12 cellular contexts compared by ENCODE assay signal in the genomic region with DNA sequence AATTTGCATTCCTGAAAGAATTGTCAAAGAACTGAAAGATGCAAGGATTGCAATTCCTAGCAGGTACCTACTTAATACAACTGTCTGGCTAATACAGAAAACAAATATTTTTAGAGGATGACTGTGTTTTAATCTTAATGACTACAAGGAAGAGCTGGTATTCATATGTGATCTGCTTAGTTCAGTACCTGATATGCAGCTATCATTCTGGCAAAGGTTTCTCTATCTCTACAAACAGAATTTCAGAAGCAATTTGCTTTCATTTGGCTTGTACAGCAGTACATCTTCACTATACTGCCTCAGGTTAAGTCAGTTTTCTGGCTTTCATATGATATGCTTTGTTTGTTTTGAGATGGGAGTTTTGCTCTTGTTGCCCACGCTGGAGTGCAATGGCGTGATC. TPM values are rescaled to one million over a fixed set of nuclear protein-coding genes. Genes with fewer than 3 reads are reported as not detected.
DNase-seq lines count a peak whose midpoint lies in the region; ATAC-seq and TF ChIP-seq lines count a peak whose summit lies in the region.
"Had no signal": no experiment of that assay in that cellular context is flagged by ENCODE, and none has a peak within 500 bp of the region (broad histone marks: within the 10 kb centered on the region; RNA-seq: fewer than 3 reads in every experiment).

No MANE protein-coding gene starts in this region.

- intact Hi-C loops in activated T-helper 2 cell treated with anti-CD3 and anti-CD28 coated beads, Interferon-gamma antibody, Interleukin-2, Interleukin-4, amounts not matched to agents 10 μg/mL and 5 μg/mL and 100 μg/mL, durations not matched to agents 14 hours and 24 hours and 36 hours (cut with micrococcal nuclease) = loop anchor here (1.0 to 10.0 kb wide), 6 partner anchors 21 to 639 kb away; no protein-coding TSS in a partner anchor

- no peak for DNase-seq in activated CD4-positive, CD25-positive, alpha-beta regulatory T cell (lab: John Stamatoyannopoulos, UW)
- DNase-seq in activated T-helper 2 cell treated with anti-CD3 and anti-CD28 coated beads, Interferon-gamma antibody, Interleukin-2, Interleukin-4, amounts not matched to agents 10 μg/mL and 5 μg/mL and 100 μg/mL, durations not matched to agents 14 hours and 24 hours and 36 hours (ENCODE audit: low spot score) = no peak
- no peak for DNase-seq in natural killer cell treated with Interleukin-12 subunit alpha and Interleukin-12 subunit beta and Interleukin-15 and Interleukin-18, amount 100 ng/mL, for 72 hours (ENCODE audit: low spot score)
- no peak for DNase-seq in KG1 (lab: John Stamatoyannopoulos, UW)
- DNase-seq in mesendoderm = no peak
- DNase-seq: activated CD8-positive, alpha-beta memory T cell treated with anti-CD3 and anti-CD28 coated beads, Interleukin-2, amount 50 U/mL, for 4 hours; DMS 273 treated with DMSO at 0.1 percent for 48 hours; pancreas; transverse colon had no signal

- no peak overlapping the region for H3K4ac ChIP-seq in mesendoderm (ENCODE audit: low read depth, low read length)

- no peak overlapping the region for H3K18ac ChIP-seq in mesendoderm (ENCODE audit: low read length)

- H2BK5ac ChIP-seq in mesendoderm (ENCODE audit: low read length) = no peak overlapping the region

- H3K27me3 Mint-ChIP-seq in activated T-helper 2 cell treated with anti-CD3 and anti-CD28 coated beads, Interferon-gamma antibody, Interleukin-2, Interleukin-4, amounts not matched to agents 10 μg/mL and 5 μg/mL and 100 μg/mL, durations not matched to agents 14 hours and 24 hours and 36 hours (ENCODE audit: low read depth) = no peaks in the 10 kb centered on the region
- no peaks in the 10 kb centered on the region for H3K27me3 Mint-ChIP-seq in natural killer cell treated with Interleukin-12 subunit alpha and Interleukin-12 subunit beta and Interleukin-15 and Interleukin-18, amount 100 ng/mL, for 72 hours

- no peak overlapping the region for H3K23ac ChIP-seq in mesendoderm (ENCODE audit: low read length)

- H3K4me1 ChIP-seq in Loucy (ENCODE audit: insufficient read depth, low read length, poor library complexity, severe bottlenecking) (peaks cover 66% of the 10 kb centered on the region), mesendoderm (ENCODE audit: control insufficient read depth, low read depth, low read length) (peaks cover 2% of the 10 kb centered on the region)

- peak overlapping the region; percentile 61 for H3K4me3 Mint-ChIP-seq in activated T-helper 2 cell treated with anti-CD3 and anti-CD28 coated beads, Interferon-gamma antibody, Interleukin-2, Interleukin-4, amounts not matched to agents 10 μg/mL and 5 μg/mL and 100 μg/mL, durations not matched to agents 14 hours and 24 hours and 36 hours (ENCODE audit: low read depth)
- peak overlapping the region; percentile 83 for H3K4me3 Mint-ChIP-seq in natural killer cell treated with Interleukin-12 subunit alpha and Interleukin-12 subunit beta and Interleukin-15 and Interleukin-18, amount 100 ng/mL, for 72 hours

- H3K27me3 ChIP-seq in Loucy (ENCODE audit: insufficient read depth, low read length, poor library complexity, severe bottlenecking) (no peaks in the 10 kb centered on the region), mesendoderm (ENCODE audit: insufficient read depth, low read length, poor library complexity) (no peaks in the 10 kb centered on the region)
- H3K27me3 ChIP-seq: pancreas, transverse colon had no signal

- H3K36me3 ChIP-seq in Loucy (ENCODE audit: insufficient read depth, low read length) (no peaks in the 10 kb centered on the region; the same call in 1 of the 2 replicates), mesendoderm (ENCODE audit: control insufficient read depth, insufficient read depth, low read length) (no peaks in the 10 kb centered on the region)
- H3K36me3 ChIP-seq: pancreas, transverse colon had no signal

- H3K9me3 Mint-ChIP-seq in activated T-helper 2 cell treated with anti-CD3 and anti-CD28 coated beads, Interferon-gamma antibody, Interleukin-2, Interleukin-4, amounts not matched to agents 10 μg/mL and 5 μg/mL and 100 μg/mL, durations not matched to agents 14 hours and 24 hours and 36 hours = no peaks in the 10 kb centered on the region
- H3K9me3 Mint-ChIP-seq in natural killer cell treated with Interleukin-12 subunit alpha and Interleukin-12 subunit beta and Interleukin-15 and Interleukin-18, amount 100 ng/mL, for 72 hours = no peaks in the 10 kb centered on the region

- H2AFZ ChIP-seq in Loucy (ENCODE audit: low read length) = no peak overlapping the region

- H2BK120ac ChIP-seq in mesendoderm (ENCODE audit: low read depth, low read length) = no peak overlapping the region

- peaks cover 18% of the 10 kb centered on the region for H3K36me3 Mint-ChIP-seq in activated T-helper 2 cell treated with anti-CD3 and anti-CD28 coated beads, Interferon-gamma antibody, Interleukin-2, Interleukin-4, amounts not matched to agents 10 μg/mL and 5 μg/mL and 100 μg/mL, durations not matched to agents 14 hours and 24 hours and 36 hours (ENCODE audit: low read depth)
- no peaks in the 10 kb centered on the region for H3K36me3 Mint-ChIP-seq in natural killer cell treated with Interleukin-12 subunit alpha and Interleukin-12 subunit beta and Interleukin-15 and Interleukin-18, amount 100 ng/mL, for 72 hours

- H4K20me1 ChIP-seq in Loucy (ENCODE audit: insufficient read depth, low read length, poor library complexity, severe bottlenecking) = peaks cover 93% of the 10 kb centered on the region

- no peak overlapping the region for H3K27ac ChIP-seq in mesendoderm (ENCODE audit: low read depth, low read length)
- H3K27ac ChIP-seq: pancreas had no signal

- no peak overlapping the region for H4K8ac ChIP-seq in mesendoderm (ENCODE audit: low read depth, low read length)

- H3K9ac ChIP-seq in Loucy (ENCODE audit: low read depth, low read length, poor library complexity, severe bottlenecking) = peak overlapping the region; percentile 6
- H3K9ac ChIP-seq in mesendoderm (ENCODE audit: low read length) = no peak overlapping the region

- no CpG with 5 or more reads among the region's 2 CpGs for WGBS in mesendoderm (ENCODE audit: extremely low coverage, insufficient coverage, low lambda C conversion rate)

- H3K9me2 ChIP-seq in Loucy (replicated peaks; ENCODE audit: low read depth, low read length) = no peaks in the 10 kb centered on the region

- no peak overlapping the region for H2AK5ac ChIP-seq in mesendoderm (ENCODE audit: low read length)

- no peak overlapping the region for H3K56ac ChIP-seq in mesendoderm (ENCODE audit: low read length)

- H3K4me1 Mint-ChIP-seq in activated T-helper 2 cell treated with anti-CD3 and anti-CD28 coated beads, Interferon-gamma antibody, Interleukin-2, Interleukin-4, amounts not matched to agents 10 μg/mL and 5 μg/mL and 100 μg/mL, durations not matched to agents 14 hours and 24 hours and 36 hours (ENCODE audit: low read depth) = peaks cover 66% of the 10 kb centered on the region
- peaks cover 52 to 58% of the 10 kb centered on the region in 2 donors for H3K4me1 Mint-ChIP-seq in natural killer cell treated with Interleukin-12 subunit alpha and Interleukin-12 subunit beta and Interleukin-15 and Interleukin-18, amount 100 ng/mL, for 72 hours (ENCODE audit: low read depth in 2 of 2)

- H2BK15ac ChIP-seq in mesendoderm (replicated peaks; ENCODE audit: low read depth) = no peak overlapping the region

- no peak for TF ChIP-seq CTCF in Loucy (conservative IDR thresholded peaks at IDR 0.05; ENCODE audit: low read length)

- H3K9me3 ChIP-seq in Loucy (ENCODE audit: insufficient read depth, low read depth, low read length) = no peaks in the 10 kb centered on the region
- H3K9me3 ChIP-seq: pancreas, transverse colon had no signal

- no peaks in the 10 kb centered on the region; the same call in 1 of the 2 replicates for H3F3A ChIP-seq in Loucy (ENCODE audit: low read depth)

- peak; percentile 3 to 40 for ATAC-seq in activated CD4-positive, CD25-positive, alpha-beta regulatory T cell treated with anti-CD3 and anti-CD28 coated beads, Interleukin-2, amount 50 U/mL, for 24 hours
- ATAC-seq in natural killer cell treated with Interleukin-12 subunit alpha and Interleukin-12 subunit beta and Interleukin-15 and Interleukin-18, amount 100 ng/mL, for 72 hours = peak in 1 of 2 donors; percentile 15
- no peak for ATAC-seq in HG03442 (IDR thresholded peaks at IDR 0.05; ENCODE audit: unreplicated experiment)

- no peak overlapping the region for H4K5ac ChIP-seq in mesendoderm (ENCODE audit: low read length)

- H3K4me3 ChIP-seq in Loucy (ENCODE audit: low read length, poor library complexity, severe bottlenecking) = no peak overlapping the region
- H3K4me3 ChIP-seq in mesendoderm (ENCODE audit: low read length) = no peak overlapping the region
- H3K4me3 ChIP-seq: pancreas, transverse colon had no signal

- no peaks in the 10 kb centered on the region for H3K79me1 ChIP-seq in mesendoderm (ENCODE audit: low read length)

- H3K79me2 ChIP-seq in Loucy (ENCODE audit: insufficient read depth, low read length) = peaks cover 100% of the 10 kb centered on the region
- H3K79me2 ChIP-seq in mesendoderm (ENCODE audit: control insufficient read depth, insufficient read depth, low read length) = peaks cover 90% of the 10 kb centered on the region

- peak overlapping the region; percentile 86 for H3K27ac Mint-ChIP-seq in activated T-helper 2 cell treated with anti-CD3 and anti-CD28 coated beads, Interferon-gamma antibody, Interleukin-2, Interleukin-4, amounts not matched to agents 10 μg/mL and 5 μg/mL and 100 μg/mL, durations not matched to agents 14 hours and 24 hours and 36 hours
- peak overlapping the region; percentile 80 to 87 for H3K27ac Mint-ChIP-seq in natural killer cell treated with Interleukin-12 subunit alpha and Interleukin-12 subunit beta and Interleukin-15 and Interleukin-18, amount 100 ng/mL, for 72 hours

- peak overlapping the region; percentile 68 for H3K4me2 ChIP-seq in Loucy (ENCODE audit: low read depth, low read length, poor library complexity, severe bottlenecking)
- H3K4me2 ChIP-seq in mesendoderm (ENCODE audit: low read length) = no peak overlapping the region

RNA-seq across cellular contexts. Expression of a gene that starts 51.3 kb away (rescaled TPM):
- 168 and 169 TPM in 2 replicates for total RNA-seq in activated T-helper 2 cell treated with anti-CD3 and anti-CD28 coated beads, Interferon-gamma antibody, Interleukin-2, Interleukin-4, amounts not matched to agents 10 μg/mL and 5 μg/mL and 100 μg/mL, durations not matched to agents 14 hours and 24 hours and 36 hours
- 100 to 1,000 TPM; 119 to 162 TPM for total RNA-seq in natural killer cell treated with Interleukin-12 subunit alpha and Interleukin-12 subunit beta and Interleukin-15 and Interleukin-18, amount 100 ng/mL, for 72 hours
- 70.0 TPM for polyA plus RNA-seq in mesendoderm (2013, experiment 1 of 2)
- polyA plus RNA-seq in mesendoderm (2013, experiment 2 of 2) = 67.0 TPM
